8 cellular contexts compared by ENCODE assay signal in the genomic region with DNA sequence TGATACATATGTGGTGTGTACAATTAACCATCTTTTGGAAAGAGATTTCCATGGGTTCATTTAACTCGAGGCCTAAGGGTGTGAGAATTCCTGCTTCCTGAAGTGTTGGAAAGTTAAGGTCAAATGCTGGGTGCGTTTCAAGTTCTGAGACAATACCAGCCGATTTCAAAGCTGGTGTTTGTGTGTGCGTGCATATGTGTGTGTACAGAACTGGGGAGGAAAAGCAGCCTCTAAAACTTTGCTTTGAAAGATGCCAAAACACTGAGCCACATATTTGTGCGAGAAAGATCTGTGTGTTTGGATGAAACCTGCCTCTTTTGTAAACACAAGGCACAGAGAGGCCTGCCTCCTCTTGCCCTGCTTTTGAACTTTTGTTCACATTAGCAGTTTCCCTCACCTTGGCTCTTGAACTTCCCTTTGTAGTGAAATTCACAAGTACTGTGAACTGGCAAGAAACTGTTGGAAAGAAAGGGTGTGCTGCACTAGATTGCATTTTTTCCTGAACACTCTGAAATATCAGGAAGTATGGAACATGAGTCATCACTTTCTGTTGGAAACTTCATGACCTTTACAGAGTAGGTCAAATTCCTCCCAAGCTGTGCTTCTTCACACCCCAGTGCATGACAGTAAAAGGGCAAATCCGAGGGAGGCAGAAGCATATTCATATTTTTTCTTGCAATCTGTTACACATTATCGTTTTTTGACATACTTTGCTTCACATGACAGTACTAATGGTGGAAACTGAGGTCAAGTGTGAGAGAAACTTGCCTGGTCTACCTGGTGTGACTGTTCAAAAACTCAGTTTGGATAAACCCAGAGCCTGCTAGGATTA. TPM values are rescaled to one million over a fixed set of nuclear protein-coding genes. Genes with fewer than 3 reads are reported as not detected.
A peak's percentile ranks its signal among the peaks of the same experiment; 100 is the strongest.
DNase-seq lines count a peak whose midpoint lies in the region; ATAC-seq, FAIRE-seq and TF ChIP-seq lines count a peak whose summit lies in the region.

No MANE protein-coding gene starts in this region.

- peak; percentile 19 for ATAC-seq in stimulated activated effector memory CD8-positive, alpha-beta T cell treated with anti-CD3 and anti-CD28 coated beads, Interleukin-12 subunit alpha, Interleukin-12 subunit beta, amount 100 ng/mL, for 72 hours
- ATAC-seq in HG02973 (IDR thresholded peaks at IDR 0.05; ENCODE audit: unreplicated experiment), result no peak
- no peak for ATAC-seq in GM21515 (IDR thresholded peaks at IDR 0.05; ENCODE audit: unreplicated experiment)
- no peak for ATAC-seq in GM19395 (IDR thresholded peaks at IDR 0.05; ENCODE audit: unreplicated experiment)

- no peaks in the 10 kb centered on the region for H3K9me1 ChIP-seq in keratinocyte (ENCODE audit: control insufficient read depth, extremely low read depth, insufficient read depth, low read length)

- H3K4me1 Mint-ChIP-seq in stimulated activated effector memory CD8-positive, alpha-beta T cell treated with anti-CD3 and anti-CD28 coated beads, Interleukin-12 subunit alpha, Interleukin-12 subunit beta, amount 100 ng/mL, for 72 hours, result no peaks in the 10 kb centered on the region

- no peak overlapping the region for H3K4me3 Mint-ChIP-seq in stimulated activated effector memory CD8-positive, alpha-beta T cell treated with anti-CD3 and anti-CD28 coated beads, Interleukin-12 subunit alpha, Interleukin-12 subunit beta, amount 100 ng/mL, for 72 hours

- no peaks in the 10 kb centered on the region for H4K20me1 ChIP-seq in keratinocyte (ENCODE audit: control insufficient read depth, extremely low read depth, insufficient read depth, low read length)

- H3K36me3 ChIP-seq in HEK293 (ENCODE audit: control insufficient read depth in 2 of 2, insufficient read depth in 1 of 2, low read length in 2 of 2), result no peaks in the 10 kb centered on the region
- no peaks in the 10 kb centered on the region for H3K36me3 ChIP-seq in keratinocyte (ENCODE audit: control insufficient read depth in 2 of 2, extremely low read depth in 1 of 2, insufficient read depth in 2 of 2, low read length in 2 of 2)

- H3K9me3 ChIP-seq in HEK293 (ENCODE audit: control insufficient read depth, insufficient read depth, low read depth, low read length) (no peaks in the 10 kb centered on the region), keratinocyte (ENCODE audit: control insufficient read depth, low read depth, low read length) (no peaks in the 10 kb centered on the region)

- dilution Hi-C loops in keratinocyte (cut with MboI; ENCODE audit: extremely low pct_ligation_motif_present, low sequenced_read_pairs), result no loop called here

- H3K9ac ChIP-seq in keratinocyte (ENCODE audit: control insufficient read depth, extremely low read depth, insufficient read depth, low read length), result peak overlapping the region; percentile 34

- DNase-seq in astrocyte of the hippocampus (ENCODE audit: low read depth, low spot score), result peak; percentile 79
- no peak for DNase-seq in keratinocyte (ENCODE audit: low read depth, low spot score)
- no peak for DNase-seq in stimulated activated effector memory CD8-positive, alpha-beta T cell treated with anti-CD3 and anti-CD28 coated beads, Interleukin-12 subunit alpha, Interleukin-12 subunit beta, amount 100 ng/mL, for 72 hours (ENCODE audit: low spot score in 2 of 2)
- DNase-seq in activated effector memory CD4-positive, alpha-beta T cell treated with anti-CD3 and anti-CD28 coated beads, Interleukin-2, amount 50 U/mL, for 16 hours, result no peak

- POLR2A ChIA-PET in HEK293 (lab: Yijun Ruan, JAX), result no interaction called here

- FAIRE-seq in keratinocyte (lab: Jason Lieb, UNC), result peak; percentile 98

- no peak overlapping the region for H3K4me3 ChIP-seq in HEK293 (ENCODE audit: low read depth, low read length)
- H3K4me3 ChIP-seq in keratinocyte (ENCODE audit: control insufficient read depth in 2 of 3, extremely low read depth in 1 of 3, insufficient read depth in 2 of 3, low read depth in 1 of 3, low read length in 3 of 3), result peak overlapping the region in 1 of 3 experiments; percentile 9

- CTCF ChIA-PET in HEK293 (lab: Yijun Ruan, JAX), result interaction anchor here (0.6 to 1.1 kb wide), 4 partner anchors 11 to 478 kb away, joined by 3 to 4 read pairs (median 3); no protein-coding TSS in a partner anchor

- TF ChIP-seq CTCF in HEK293 (tag by site-specific recombination; IDR thresholded peaks at IDR 0.05) (no peak), keratinocyte (optimal IDR thresholded peaks at IDR 0.05 in 1 of 3, IDR thresholded peaks at IDR 0.05 in 1 of 3, conservative IDR thresholded peaks at IDR 0.05 in 1 of 3; ENCODE audit: extremely low read depth in 1 of 3, insufficient read depth in 2 of 3, low read length in 3 of 3) (no peak)

- no peaks in the 10 kb centered on the region for H3K79me2 ChIP-seq in keratinocyte (ENCODE audit: control insufficient read depth, insufficient read depth, low read length)

- H3K9me3 Mint-ChIP-seq in stimulated activated effector memory CD8-positive, alpha-beta T cell treated with anti-CD3 and anti-CD28 coated beads, Interleukin-12 subunit alpha, Interleukin-12 subunit beta, amount 100 ng/mL, for 72 hours, result no peaks in the 10 kb centered on the region

- peak overlapping the region; percentile 55 for H2AFZ ChIP-seq in keratinocyte (ENCODE audit: control insufficient read depth, low read length)

- H3K27me3 ChIP-seq in keratinocyte (ENCODE audit: control insufficient read depth, extremely low read depth, insufficient read depth, low read length), result no peaks in the 10 kb centered on the region

- peak overlapping the region; percentile 62 for H3K4me2 ChIP-seq in keratinocyte (ENCODE audit: control insufficient read depth, extremely low read depth, insufficient read depth, low read depth, low read length)

- H3K4me1 ChIP-seq in HEK293 (ENCODE audit: control insufficient read depth, insufficient read depth, low read length), result no peaks in the 10 kb centered on the region
- H3K4me1 ChIP-seq in keratinocyte (ENCODE audit: control insufficient read depth, extremely low read depth, insufficient read depth, low read length), result peaks cover 29% of the 10 kb centered on the region

- H3K27ac ChIP-seq in HEK293 (ENCODE audit: extremely low read depth, low read depth, low read length) (no peak overlapping the region), keratinocyte (ENCODE audit: control insufficient read depth, insufficient read depth, low read length) (peak overlapping the region; percentile 77)

- H3K27ac Mint-ChIP-seq in stimulated activated effector memory CD8-positive, alpha-beta T cell treated with anti-CD3 and anti-CD28 coated beads, Interleukin-12 subunit alpha, Interleukin-12 subunit beta, amount 100 ng/mL, for 72 hours, result no peak overlapping the region

- H3K36me3 Mint-ChIP-seq in stimulated activated effector memory CD8-positive, alpha-beta T cell treated with anti-CD3 and anti-CD28 coated beads, Interleukin-12 subunit alpha, Interleukin-12 subunit beta, amount 100 ng/mL, for 72 hours, result no peaks in the 10 kb centered on the region

TF ChIP-seq in HEK293, 187 proteins besides CTCF, POLR2A, EP300 and RAD21:
- TF ChIP-seq ZNF658 (tag by site-specific recombination; IDR thresholded peaks at IDR 0.05) (no peak), PRDM1 (tag by site-specific recombination; IDR thresholded peaks at IDR 0.05) (0 out of 2 replicates have a peak, but pooled peaks have one; percentile 23)
- TF ChIP-seq, protein P1, sequence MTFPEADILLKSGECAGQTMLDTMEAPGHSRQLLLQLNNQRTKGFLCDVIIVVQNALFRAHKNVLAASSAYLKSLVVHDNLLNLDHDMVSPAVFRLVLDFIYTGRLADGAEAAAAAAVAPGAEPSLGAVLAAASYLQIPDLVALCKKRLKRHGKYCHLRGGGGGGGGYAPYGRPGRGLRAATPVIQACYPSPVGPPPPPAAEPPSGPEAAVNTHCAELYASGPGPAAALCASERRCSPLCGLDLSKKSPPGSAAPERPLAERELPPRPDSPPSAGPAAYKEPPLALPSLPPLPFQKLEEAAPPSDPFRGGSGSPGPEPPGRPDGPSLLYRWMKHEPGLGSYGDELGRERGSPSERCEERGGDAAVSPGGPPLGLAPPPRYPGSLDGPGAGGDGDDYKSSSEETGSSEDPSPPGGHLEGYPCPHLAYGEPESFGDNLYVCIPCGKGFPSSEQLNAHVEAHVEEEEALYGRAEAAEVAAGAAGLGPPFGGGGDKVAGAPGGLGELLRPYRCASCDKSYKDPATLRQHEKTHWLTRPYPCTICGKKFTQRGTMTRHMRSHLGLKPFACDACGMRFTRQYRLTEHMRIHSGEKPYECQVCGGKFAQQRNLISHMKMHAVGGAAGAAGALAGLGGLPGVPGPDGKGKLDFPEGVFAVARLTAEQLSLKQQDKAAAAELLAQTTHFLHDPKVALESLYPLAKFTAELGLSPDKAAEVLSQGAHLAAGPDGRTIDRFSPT (tag by site-specific recombination; IDR thresholded peaks at IDR 0.05), result no peak

RNA-seq across cellular contexts. Expression of gene CAVIN2, which starts 20.0 kb away (rescaled TPM):
- 5.3 to 10.2 TPM (median 9.4 TPM) in 3 replicates for polyA plus RNA-seq in keratinocyte
- 0.90 TPM for polyA plus RNA-seq in keratinocyte (2011; ENCODE audit: low read depth)
- 5.7 and 5.9 TPM in 2 replicates for polyA plus RNA-seq in keratinocyte (2011; cell fraction: cytosol; rRNA removed)
- polyA plus RNA-seq in keratinocyte (2011; cell fraction: nucleus; rRNA removed), result 8.0 and 8.9 TPM in 2 replicates
- polyA plus RNA-seq in keratinocyte (2012; ENCODE audit: low replicate concordance), result 0.73 and 9.6 TPM in 2 replicates
- polyA minus RNA-seq in keratinocyte, result 6.7 to 10.6 TPM (median 6.8 TPM) in 3 replicates
- 7.1 TPM for polyA minus RNA-seq in keratinocyte (2011; cell fraction: cytosol; rRNA and poly(A)+ RNA removed)
- polyA minus RNA-seq in keratinocyte (2011; cell fraction: nucleus; rRNA and poly(A)+ RNA removed), result 5.5 and 7.4 TPM in 2 replicates
